9 cellular contexts compared by ENCODE assay signal in the genomic region with DNA sequence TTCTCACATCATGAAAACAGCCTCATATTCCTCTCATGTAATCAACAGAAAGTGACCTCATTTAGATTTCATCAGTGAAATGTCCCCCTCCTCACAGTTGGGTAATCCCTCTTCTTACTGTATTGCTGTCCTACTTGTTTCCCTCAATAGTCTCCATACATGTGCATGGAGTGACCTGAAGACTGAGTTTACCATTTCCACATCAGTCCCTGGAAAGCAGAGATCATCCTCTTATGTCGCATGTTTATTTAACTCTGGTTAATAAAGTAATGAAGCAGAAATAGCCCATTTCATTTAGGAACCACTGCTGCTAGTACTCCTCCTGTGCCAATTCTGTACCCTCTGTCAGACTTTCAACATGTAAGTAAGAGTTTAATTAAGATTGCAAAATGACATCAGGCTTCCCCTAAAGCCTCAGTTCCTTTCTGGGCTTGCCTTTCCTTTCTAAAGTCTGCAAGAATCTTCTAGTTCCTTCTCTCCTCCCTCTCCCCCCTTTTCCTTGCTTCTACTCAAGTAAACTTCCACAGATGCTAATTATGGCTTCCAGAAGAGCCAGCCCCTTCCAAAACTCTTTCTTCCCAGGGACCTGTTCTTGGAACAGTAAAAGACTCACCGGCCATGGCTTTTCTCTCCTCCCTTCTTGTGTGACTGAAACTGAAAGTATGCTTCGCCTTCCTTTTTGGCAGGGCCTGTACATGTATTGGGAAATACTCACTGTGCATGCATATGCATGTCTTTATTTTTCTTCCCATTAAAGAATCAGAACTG. TPM values are rescaled to one million over a fixed set of nuclear protein-coding genes. Genes with fewer than 3 reads are reported as not detected.
A peak's percentile ranks its signal among the peaks of the same experiment; 100 is the strongest.
DNase-seq lines count a peak whose midpoint lies in the region; ATAC-seq and TF ChIP-seq lines count a peak whose summit lies in the region.
"Not testable (repeated sequence)": the region's sequence is repeated elsewhere in the genome, so short reads cannot be mapped to it uniquely, and the experiment has no call there.
"Had no signal": no experiment of that assay in that cellular context is flagged by ENCODE, and none has a peak within 500 bp of the region (broad histone marks: within the 10 kb centered on the region; RNA-seq: fewer than 3 reads in every experiment).

A gene (minus strand): TSS at position 651 of the 768 bp plus-strand sequence. CDS start 31 bp downstream, at position 620.

- H3K4me1 Mint-ChIP-seq in CD4-positive, alpha-beta T cell (ENCODE audit: low read depth): peaks cover 50% of the 10 kb centered on the region
- peaks cover 59% of the 10 kb centered on the region for H3K4me1 Mint-ChIP-seq in activated T-cell treated with anti-CD3 and anti-CD28 coated beads, Interleukin-2, amount 50 U/mL, for 24 hours (ENCODE audit: low read depth)
- H3K4me1 Mint-ChIP-seq in effector memory CD8-positive, alpha-beta T cell (ENCODE audit: low read depth in 2 of 2): peaks cover 41 to 49% of the 10 kb centered on the region in 2 donors

- WGBS in lung, 2 donors: 2 to 5% methylated on average over 3 of the region's 3 CpGs

- POLR2A ChIA-PET in CD4-positive, alpha-beta T cell (lab: Charles Lee): interaction anchor here (1.1 to 1.3 kb wide), 2 partner anchors 9 to 334 kb away, joined by 3 to 9 read pairs; no protein-coding TSS in a partner anchor

- H3K36me3 Mint-ChIP-seq in CD4-positive, alpha-beta T cell (ENCODE audit: low read depth): peaks cover 73% of the 10 kb centered on the region
- H3K36me3 Mint-ChIP-seq in activated T-cell treated with anti-CD3 and anti-CD28 coated beads, Interleukin-2, amount 50 U/mL, for 24 hours (ENCODE audit: low read depth): peaks cover 41% of the 10 kb centered on the region
- peaks cover 39% of the 10 kb centered on the region for H3K36me3 Mint-ChIP-seq in effector memory CD8-positive, alpha-beta T cell (ENCODE audit: insufficient read depth)

- intact Hi-C loops in CD4-positive, alpha-beta T cell (cut with DNase I, micrococcal nuclease): loop anchor here (5.0 to 10.0 kb wide), 3 partner anchors 70 to 332 kb away; a partner anchor contains a TSS

- H3K4me3 ChIP-seq in lung: peak within 1 kb of the TSS; percentile 29

- H3K27me3 ChIP-seq in CD4-positive, alpha-beta T cell (ENCODE audit: control insufficient read depth, insufficient read depth, low read length); lung (ENCODE audit: control insufficient read depth, insufficient read depth): not testable (repeated sequence)

- peak within 1 kb of the TSS; percentile 88 for H3K27ac Mint-ChIP-seq in CD4-positive, alpha-beta T cell
- peak within 1 kb of the TSS; percentile 96 for H3K27ac Mint-ChIP-seq in activated T-cell treated with anti-CD3 and anti-CD28 coated beads, Interleukin-2, amount 50 U/mL, for 24 hours
- H3K27ac Mint-ChIP-seq in effector memory CD8-positive, alpha-beta T cell: peak within 1 kb of the TSS; percentile 97 to 99

- H3K9me3 Mint-ChIP-seq in CD4-positive, alpha-beta T cell; activated T-cell treated with anti-CD3 and anti-CD28 coated beads, Interleukin-2, amount 50 U/mL, for 24 hours; effector memory CD8-positive, alpha-beta T cell: not testable (repeated sequence)

- not testable (repeated sequence) for H3K4me1 ChIP-seq in lung (ENCODE audit: control insufficient read depth in 2 of 2, insufficient read depth in 2 of 2, low read length in 2 of 2)

- H3K27me3 Mint-ChIP-seq in CD4-positive, alpha-beta T cell; activated T-cell treated with anti-CD3 and anti-CD28 coated beads, Interleukin-2, amount 50 U/mL, for 24 hours; effector memory CD8-positive, alpha-beta T cell: not testable (repeated sequence)

- H3K27ac ChIP-seq in CD4-positive, alpha-beta T cell (ENCODE audit: low read depth, low read length): peak within 1 kb of the TSS; percentile 26
- peak within 1 kb of the TSS; percentile 35 to 80 for H3K27ac ChIP-seq in lung (ENCODE audit: low read depth in 1 of 2, low read length in 1 of 2)

- not testable (repeated sequence) for H3K36me3 ChIP-seq in lung (ENCODE audit: control insufficient read depth in 2 of 2, insufficient read depth in 2 of 2, low read length in 2 of 2)

- peak within 1 kb of the TSS; percentile 94 for H3K4me3 Mint-ChIP-seq in CD4-positive, alpha-beta T cell
- peak within 1 kb of the TSS; percentile 86 for H3K4me3 Mint-ChIP-seq in activated T-cell treated with anti-CD3 and anti-CD28 coated beads, Interleukin-2, amount 50 U/mL, for 24 hours
- H3K4me3 Mint-ChIP-seq in effector memory CD8-positive, alpha-beta T cell: peak within 1 kb of the TSS; percentile 91 to 92

- ATAC-seq in CD4-positive, alpha-beta T cell (ENCODE audit: poor library complexity): peak; percentile 77
- peak; percentile 91 for ATAC-seq in GM19438 (IDR thresholded peaks at IDR 0.05; ENCODE audit: low read depth, unreplicated experiment)
- peak; percentile 94 for ATAC-seq in HG03064 (IDR thresholded peaks at IDR 0.05; ENCODE audit: low read depth, unreplicated experiment)
- ATAC-seq in effector memory CD8-positive, alpha-beta T cell (replicated peaks): peak; percentile 76
- ATAC-seq in lung (ENCODE audit: insufficient read depth, low FRiP score): peak; percentile 75

- DNase-seq in CD4-positive, alpha-beta T cell: peak in 4 of 10 experiments; percentile 12 to 25 (median 20)
- DNase-seq in NOMO-1 (lab: John Stamatoyannopoulos, UW; ENCODE audit: unreplicated experiment in 2 of 2) (peak; percentile 83), lung (ENCODE audit: low spot score) (peak; percentile 64)
- not testable (repeated sequence) for DNase-seq in activated T-cell treated with anti-CD3 and anti-CD28 coated beads, Interleukin-2, amount 50 U/mL, for 24 hours
- DNase-seq in effector memory CD8-positive, alpha-beta T cell: peak; percentile 23 to 27 (median 26)
- peak; percentile 24 for DNase-seq in stimulated activated CD4-positive, alpha-beta T cell treated with anti-CD3 and anti-CD28 coated beads, Interleukin-2, amount 100 ng/mL, for 4 hours (ENCODE audit: low read depth)

- not testable (repeated sequence) for TF ChIP-seq CTCF in CD4-positive, alpha-beta T cell (IDR thresholded peaks at IDR 0.05); lung (IDR thresholded peaks at IDR 0.05; ENCODE audit: control extremely low read depth, extremely low read depth)

- CTCF ChIA-PET in CD4-positive, alpha-beta T cell (lab: Charles Lee): interaction anchor here (0.6 kb wide), 1 partner anchor 28 kb away, joined by 4 read pairs; no protein-coding TSS in a partner anchor

- H3K9me3 ChIP-seq in CD4-positive, alpha-beta T cell (ENCODE audit: control insufficient read depth, low read length); lung (ENCODE audit: control insufficient read depth in 2 of 2, insufficient read depth in 1 of 2, low read length in 1 of 2): not testable (repeated sequence)

RNA-seq across cellular contexts. Expression of the gene that starts here (rescaled TPM):
- total RNA-seq in CD4-positive, alpha-beta T cell: 10 to 100 TPM; 15.6 to 17.6 TPM
- total RNA-seq in lung: 10 to 100 TPM; 38.5 to 50.8 TPM
- 100 to 1,000 TPM in 1 of 2 donors, 10 to 100 TPM in 1; 30.2 to 115 TPM for polyA plus RNA-seq in lung
- total RNA-seq: cardiac muscle cell had no signal
